Comparison of ENCODE assay signal across 18 cellular contexts in genomic region chr9:135241381-135242380, GRCh38.
DNase-seq lines count a peak whose midpoint lies in the region; ATAC-seq, FAIRE-seq and TF ChIP-seq lines count a peak whose summit lies in the region.
"Had no signal": no experiment of that assay in that cellular context is flagged by ENCODE, and none has a peak within 500 bp of the region (broad histone marks: within the 10 kb centered on the region; RNA-seq: fewer than 3 reads in every experiment).

No MANE protein-coding gene starts in this region.

- no peak for FAIRE-seq in HTR-8/SVneo (lab: Jason Lieb, UNC)

- DNase-seq in DMS79 treated with DMSO at 0.1 percent for 48 hours (lab: John Stamatoyannopoulos, UW) (peak; percentile 79), NAMALWA (ENCODE audit: low spot score) (peak; percentile 7), dorsolateral prefrontal cortex (peak in 3 of 10 donors; percentile 42 to 70 (median 50)), neuronal stem cell (ENCODE audit: low spot score) (no peak), coronary artery (ENCODE audit: low spot score) (no peak), NCI-H774 (lab: John Stamatoyannopoulos, UW) (no peak), HTR-8/SVneo (ENCODE audit: insufficient read length, low spot score) (no peak)
- DNase-seq: activated naive CD8-positive, alpha-beta T cell treated with anti-CD3 and anti-CD28 coated beads for 36 hours; cerebellar nuclear complex; HFFc6; left colon; NCI-H2171; retina; stimulated activated CD4-positive, alpha-beta T cell treated with anti-CD3 and anti-CD28 coated beads, Interleukin-2, amount 100 ng/mL, for 24 hours had no signal

- WGBS in neuronal stem cell (ENCODE audit: extremely low coverage in 2 of 2, insufficient read length in 2 of 2, insufficient replicate concordance in 1 of 2), 2 donors = no CpG with 5 or more reads among the region's 27 CpGs

- peak overlapping the region; percentile 60 for H3K14ac ChIP-seq in neuronal stem cell (ENCODE audit: low read length)

- no peak overlapping the region for H4K8ac ChIP-seq in neuronal stem cell (ENCODE audit: low read depth, low read length)

- peak overlapping the region in 56 of 59 donors; percentile 4 to 93 (median 74) for H3K27ac ChIP-seq in dorsolateral prefrontal cortex
- H3K27ac ChIP-seq in neuronal stem cell (replicated peaks; ENCODE audit: low read length) = no peak overlapping the region
- no peak overlapping the region for H3K27ac ChIP-seq in coronary artery
- H3K27ac ChIP-seq: C4-2B, epithelial cell of prostate, tibial nerve had no signal

- H3K36me3 ChIP-seq in neuronal stem cell (replicated peaks in 1 of 2; ENCODE audit: control insufficient read depth in 2 of 2, insufficient read depth in 2 of 2, low read length in 2 of 2) = no peaks in the 10 kb centered on the region
- H3K36me3 ChIP-seq: tibial nerve had no signal

- peak overlapping the region; percentile 2 for H2AK5ac ChIP-seq in neuronal stem cell (ENCODE audit: low read depth, low read length)

- no peak overlapping the region for H3K4me2 ChIP-seq in neuronal stem cell (ENCODE audit: insufficient read depth, low read length, poor library complexity, severe bottlenecking)

- no peaks in the 10 kb centered on the region for H3K4me1 ChIP-seq in neuronal stem cell (ENCODE audit: control insufficient read depth in 2 of 2, insufficient read depth in 1 of 2, low read depth in 1 of 2, low read length in 2 of 2)
- H3K4me1 ChIP-seq: tibial nerve had no signal

- H3K9me3 ChIP-seq in neuronal stem cell (replicated peaks in 1 of 2; ENCODE audit: control insufficient read depth in 2 of 2, insufficient read depth in 1 of 2, low read depth in 1 of 2, low read length in 2 of 2) = no peaks in the 10 kb centered on the region
- H3K9me3 ChIP-seq: tibial nerve had no signal

- no peak overlapping the region for H3K4ac ChIP-seq in neuronal stem cell (ENCODE audit: low read length)

- H2BK120ac ChIP-seq in neuronal stem cell (ENCODE audit: low read depth, low read length) = no peak overlapping the region

- no peak overlapping the region for H2BK12ac ChIP-seq in neuronal stem cell (ENCODE audit: low read length)

- no peak for TF ChIP-seq CTCF in dorsolateral prefrontal cortex (IDR thresholded peaks at IDR 0.05 in 54 of 56, conservative IDR thresholded peaks at IDR 0.05 in 2 of 56; ENCODE audit: low read depth in 1 of 56, partially characterized antibody in 56 of 56)
- no peak for TF ChIP-seq CTCF in coronary artery (IDR thresholded peaks at IDR 0.05)

- H3K9ac ChIP-seq in neuronal stem cell (ENCODE audit: low read depth, low read length, poor library complexity) = peak overlapping the region; percentile 5

- intact Hi-C loops in dorsolateral prefrontal cortex (cut with DNase I) = loop anchor here in 1 of 2 donors (2.0 kb wide), 1 partner anchor 25 kb away; no protein-coding TSS in a partner anchor

- H3K4me3 ChIP-seq in dorsolateral prefrontal cortex (no peak overlapping the region), neuronal stem cell (ENCODE audit: low read length in 2 of 2) (no peak overlapping the region), coronary artery (no peak overlapping the region)
- H3K4me3 ChIP-seq: tibial nerve had no signal

- no peak overlapping the region for H2BK15ac ChIP-seq in neuronal stem cell (ENCODE audit: low read length)

- H3K79me1 ChIP-seq in neuronal stem cell (ENCODE audit: low read depth, low read length) = no peaks in the 10 kb centered on the region

- peak overlapping the region; percentile 52 for H3K23ac ChIP-seq in neuronal stem cell (ENCODE audit: low read depth, low read length, poor library complexity)

- no peak overlapping the region for H2AFZ ChIP-seq in neuronal stem cell (ENCODE audit: low read length)

- H3K18ac ChIP-seq in neuronal stem cell (ENCODE audit: low read length) = peak overlapping the region; percentile 74

- H4K91ac ChIP-seq in neuronal stem cell (ENCODE audit: low read depth, low read length, poor library complexity) = no peak overlapping the region

- no peak for ATAC-seq in HG02885 (IDR thresholded peaks at IDR 0.05; ENCODE audit: poor library complexity, unreplicated experiment)
- ATAC-seq: left colon had no signal

- H3K27me3 ChIP-seq in dorsolateral prefrontal cortex = peaks cover 0 to 17% (median 0%) of the 10 kb centered on the region in 45 donors
- H3K27me3 ChIP-seq in neuronal stem cell (ENCODE audit: control insufficient read depth in 3 of 3, insufficient read depth in 3 of 3, low read depth in 1 of 3, low read length in 3 of 3) = peaks cover 0 to 12% (median 0%) of the 10 kb centered on the region in 3 experiments

- H2BK5ac ChIP-seq in neuronal stem cell (ENCODE audit: low read length) = no peak overlapping the region

Comparison
In these comparisons a context has a peak if more than half of its experiments do, and no peak if none do; other contexts are left out.
1. DNase-seq: peak in DMS79 treated with DMSO at 0.1 percent for 48 hours (single experiment) and NAMALWA (single experiment); none in neuronal stem cell (single experiment), coronary artery (single experiment), NCI-H774 (single experiment) and HTR-8/SVneo (single experiment).
2. H3K27ac ChIP-seq: peak in dorsolateral prefrontal cortex (56 of 59); none in neuronal stem cell (single experiment) and coronary artery (0 of 2).